1 cellular context compared by ENCODE assay signal in the genomic region with DNA sequence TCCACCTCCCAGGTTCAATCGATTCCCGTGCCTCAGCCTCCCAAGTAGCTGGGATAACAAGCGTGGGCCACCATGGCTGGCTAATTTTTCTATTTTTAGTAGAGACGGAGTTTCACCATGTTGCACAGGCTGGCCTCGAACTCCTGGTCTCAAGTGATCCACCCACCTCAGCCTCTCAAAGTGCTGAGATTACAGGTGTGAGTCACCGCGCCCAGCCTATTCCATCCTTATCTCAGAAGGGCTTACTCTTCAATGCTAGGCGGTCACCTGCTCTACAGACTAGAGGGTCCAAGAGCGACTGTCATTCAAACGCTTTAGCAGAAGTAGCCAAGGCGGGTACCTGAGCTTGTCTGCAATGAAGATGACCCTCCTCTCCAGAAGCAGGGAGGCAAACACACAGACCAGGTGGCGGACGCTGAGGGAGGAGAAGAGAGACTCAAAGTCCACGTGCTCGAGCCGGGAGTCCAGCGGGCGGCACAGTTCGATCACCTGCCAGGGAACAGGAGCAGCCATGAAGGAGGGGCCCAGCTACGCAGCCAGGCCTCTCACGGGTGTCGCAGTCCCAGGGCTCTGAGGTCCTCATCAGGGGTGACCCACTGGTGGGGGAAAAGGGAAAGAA.
TF ChIP-seq lines count a peak whose summit lies in the region.

No MANE protein-coding gene starts in this region.

TF ChIP-seq in HepG2, 621 proteins besides CTCF, POLR2A, EP300 and RAD21 (continued from another document):
- TF ChIP-seq ZNF18 (CRISPR knock-in tag; IDR thresholded peaks at IDR 0.05; ENCODE audit: insufficient replicate concordance) (no peak), CENPBD1 (CRISPR knock-in tag; IDR thresholded peaks at IDR 0.05; ENCODE audit: borderline replicate concordance, low read depth) (no peak), SNAPC4 (CRISPR knock-in tag; IDR thresholded peaks at IDR 0.05) (no peak), ZNF720 (CRISPR knock-in tag; IDR thresholded peaks at IDR 0.05) (no peak), REL (CRISPR knock-in tag; conservative IDR thresholded peaks at IDR 0.05) (no peak), ZFP90 (CRISPR knock-in tag; IDR thresholded peaks at IDR 0.05; ENCODE audit: borderline replicate concordance) (no peak), ZNF607 (CRISPR knock-in tag; IDR thresholded peaks at IDR 0.05; ENCODE audit: borderline replicate concordance) (no peak), ZNF672 (CRISPR knock-in tag; IDR thresholded peaks at IDR 0.05) (no peak), HNRNPUL1 (IDR thresholded peaks at IDR 0.05; ENCODE audit: low read depth, low read length) (no peak), ZNF280D (CRISPR knock-in tag; IDR thresholded peaks at IDR 0.05) (peak; percentile 80; the same call in 1 of the 2 replicates), TBX3 (IDR thresholded peaks at IDR 0.05; ENCODE audit: borderline replicate concordance) (no peak), RFX1 (IDR thresholded peaks at IDR 0.05) (no peak), NBN (conservative IDR thresholded peaks at IDR 0.05) (no peak), BRCA1 (CRISPR knock-in tag; IDR thresholded peaks at IDR 0.05) (no peak), ZNF564 (CRISPR knock-in tag; IDR thresholded peaks at IDR 0.05) (no peak), ZBTB34 (CRISPR knock-in tag; IDR thresholded peaks at IDR 0.05) (0 out of 2 replicates have a peak, but pooled peaks have one; percentile 31), ZNF20 (CRISPR knock-in tag; IDR thresholded peaks at IDR 0.05) (no peak)
- TF ChIP-seq, protein P1, sequence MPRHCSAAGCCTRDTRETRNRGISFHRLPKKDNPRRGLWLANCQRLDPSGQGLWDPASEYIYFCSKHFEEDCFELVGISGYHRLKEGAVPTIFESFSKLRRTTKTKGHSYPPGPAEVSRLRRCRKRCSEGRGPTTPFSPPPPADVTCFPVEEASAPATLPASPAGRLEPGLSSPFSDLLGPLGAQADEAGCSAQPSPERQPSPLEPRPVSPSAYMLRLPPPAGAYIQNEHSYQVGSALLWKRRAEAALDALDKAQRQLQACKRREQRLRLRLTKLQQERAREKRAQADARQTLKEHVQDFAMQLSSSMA (CRISPR knock-in tag; IDR thresholded peaks at IDR 0.05), result no peak
- TF ChIP-seq, protein P2, sequence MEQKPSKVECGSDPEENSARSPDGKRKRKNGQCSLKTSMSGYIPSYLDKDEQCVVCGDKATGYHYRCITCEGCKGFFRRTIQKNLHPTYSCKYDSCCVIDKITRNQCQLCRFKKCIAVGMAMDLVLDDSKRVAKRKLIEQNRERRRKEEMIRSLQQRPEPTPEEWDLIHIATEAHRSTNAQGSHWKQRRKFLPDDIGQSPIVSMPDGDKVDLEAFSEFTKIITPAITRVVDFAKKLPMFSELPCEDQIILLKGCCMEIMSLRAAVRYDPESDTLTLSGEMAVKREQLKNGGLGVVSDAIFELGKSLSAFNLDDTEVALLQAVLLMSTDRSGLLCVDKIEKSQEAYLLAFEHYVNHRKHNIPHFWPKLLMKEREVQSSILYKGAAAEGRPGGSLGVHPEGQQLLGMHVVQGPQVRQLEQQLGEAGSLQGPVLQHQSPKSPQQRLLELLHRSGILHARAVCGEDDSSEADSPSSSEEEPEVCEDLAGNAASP (CRISPR knock-in tag; IDR thresholded peaks at IDR 0.05; ENCODE audit: borderline replicate concordance), result no peak
